24 cellular contexts compared by ENCODE assay signal in genomic region chr6:138374815-138375214, GRCh38. TPM values are rescaled to one million over a fixed set of nuclear protein-coding genes. Genes with fewer than 3 reads are reported as not detected.
"Had no signal": no experiment of that assay in that cellular context is flagged by ENCODE, and none has a peak within 500 bp of the region (broad histone marks: within the 10 kb centered on the region; RNA-seq: fewer than 3 reads in every experiment).

No MANE protein-coding gene starts in this region.

- H3K9me3 ChIP-seq: SK-N-SH had no signal

- H3K4me2 ChIP-seq: SK-N-SH had no signal

- DNase-seq: KBM-7, MV-4-11, NCI-H1048, NCI-H1105, NCI-H1417, NCI-H1436 treated with DMSO at 0.1 percent for 48 hours, NCI-H1694, NCI-H187 treated with DMSO at 0.1 percent for 48 hours, NCI-H2029 treated with DMSO at 0.1 percent for 48 hours, NCI-H2171 treated with DMSO at 0.1 percent for 48 hours, NCI-H345, NCI-H446 treated with DMSO at 0.1 percent for 48 hours, NCI-H510A treated with DMSO at 0.1 percent for 48 hours, NCI-H526, PC-3, SHP77, SK-N-SH had no signal

- H3K27ac ChIP-seq: RWPE1 had no signal

- ATAC-seq: Panc1, PC-3 had no signal

- H3K9ac ChIP-seq: SK-N-SH had no signal

RNA-seq across cellular contexts. Expression of gene SMIM28, which starts 2.9 kb away (rescaled TPM):
- total RNA-seq: HT1080, LHCN-M2, MCF 10A, PC-3, SK-MEL-5 had no signal
- polyA plus RNA-seq: IgD-negative memory B cell, SK-N-SH had no signal
